In genomic region chr17:27879987-27880608, GRCh38 we compare ENCODE assay signal across 8 cellular contexts.
DNase-seq lines count a peak whose midpoint lies in the region; ATAC-seq and FAIRE-seq lines count a peak whose summit lies in the region.

No MANE protein-coding gene starts in this region.

- peak; percentile 63 for ATAC-seq in HG03175 (IDR thresholded peaks at IDR 0.05; ENCODE audit: unreplicated experiment)
- no peak for ATAC-seq in GM21515 (IDR thresholded peaks at IDR 0.05; ENCODE audit: unreplicated experiment)

- FAIRE-seq in endometrium (lab: Jason Lieb, UNC) = peak; percentile 74

- DNase-seq in GDM1 (lab: John Stamatoyannopoulos, UW) (peak; percentile 66), NOMO-1 treated with DMSO at 0.1 percent for 48 hours (lab: John Stamatoyannopoulos, UW; ENCODE audit: unreplicated experiment) (peak; percentile 16), middle frontal gyrus (ENCODE audit: extremely low spot score, low spot score) (peak; percentile 64)
- DNase-seq in activated CD8-positive, alpha-beta memory T cell treated with anti-CD3 and anti-CD28 coated beads for 48 hours (ENCODE audit: low read depth in 2 of 3, low spot score in 2 of 3) = peak; percentile 24 to 42 (median 28)
- peak; percentile 37 for DNase-seq in stimulated activated CD8-positive, alpha-beta memory T cell treated with anti-CD3 and anti-CD28 coated beads, Interleukin-7, amount 100 ng/mL, for 24 hours (ENCODE audit: low read depth)

Comparison
In these comparisons a context has a peak if more than half of its experiments do, and no peak if none do; other contexts are left out.
1. DNase-seq: peak in every context shown above with its lines; median percentile 66 in GDM1; 64 in middle frontal gyrus; 37 in stimulated activated CD8-positive, alpha-beta memory T cell treated with anti-CD3 and anti-CD28 coated beads, Interleukin-7, amount 100 ng/mL, for 24 hours; 28 in activated CD8-positive, alpha-beta memory T cell treated with anti-CD3 and anti-CD28 coated beads for 48 hours; 16 in NOMO-1 treated with DMSO at 0.1 percent for 48 hours.